ENCODE assay signal across 1 cellular context in genomic region chr10:71773221-71773971, GRCh38.
TF ChIP-seq lines count a peak whose summit lies in the region.

Gene VSIR, minus strand, starts transcription at chr10:71773520. Its CDS starts 81 bp downstream, at chr10:71773439.

TF ChIP-seq in K562, 482 proteins besides CTCF, POLR2A, EP300 and RAD21 (continued from another document and continues in another):
- peak; percentile 68 for TF ChIP-seq GMEB1 (CRISPR knock-in tag; IDR thresholded peaks at IDR 0.05)
- TF ChIP-seq ZNF263 (CRISPR knock-in tag; IDR thresholded peaks at IDR 0.05; ENCODE audit: borderline replicate concordance) = peak; percentile 92
- TF ChIP-seq CC2D1A (IDR thresholded peaks at IDR 0.05) = no peak
- no peak for TF ChIP-seq ARID2 (IDR thresholded peaks at IDR 0.05)
- TF ChIP-seq CUX1 (CRISPR knock-in tag; IDR thresholded peaks at IDR 0.05) = no peak
- TF ChIP-seq ZNF239 (CRISPR knock-in tag; IDR thresholded peaks at IDR 0.05) = no peak; the same call in 1 of the 2 replicates
- TF ChIP-seq PHB2 (IDR thresholded peaks at IDR 0.05; ENCODE audit: low read depth) = no peak
- TF ChIP-seq NFIC (IDR thresholded peaks at IDR 0.05) = peak; percentile 38; the same call in 1 of the 2 replicates
- peak; percentile 99 for TF ChIP-seq RB1 (IDR thresholded peaks at IDR 0.05; ENCODE audit: low read depth)
- TF ChIP-seq ZNF140 (CRISPR knock-in tag; IDR thresholded peaks at IDR 0.05) = no peak
- 0 out of 2 replicates have a peak, but pooled peaks have one; percentile 83 for TF ChIP-seq HMGXB4 (CRISPR knock-in tag; IDR thresholded peaks at IDR 0.05)
- TF ChIP-seq DEAF1 (CRISPR knock-in tag; IDR thresholded peaks at IDR 0.05) = peak; percentile 75
- TF ChIP-seq KLF16 (IDR thresholded peaks at IDR 0.05) = peak; percentile 50; the same call in 1 of the 2 replicates
- TF ChIP-seq ZEB2 (IDR thresholded peaks at IDR 0.05) = no peak
- peak; percentile 60 for TF ChIP-seq SUPT5H (IDR thresholded peaks at IDR 0.05)
- peak; percentile 84 for TF ChIP-seq SMC3 (conservative IDR thresholded peaks at IDR 0.05; ENCODE audit: insufficient read depth, low read depth, low read length)
- TF ChIP-seq CBX3 (IDR thresholded peaks at IDR 0.05; ENCODE audit: borderline replicate concordance in 1 of 2, low read length in 2 of 2) = no peak
- 0 out of 2 replicates have a peak, but pooled peaks have one; percentile 56 for TF ChIP-seq ZNF76 (CRISPR knock-in tag; IDR thresholded peaks at IDR 0.05; ENCODE audit: borderline replicate concordance)
- peak; percentile 95; the same call in 1 of the 2 replicates for TF ChIP-seq XRCC5 (IDR thresholded peaks at IDR 0.05; ENCODE audit: low read depth, low read length)
- TF ChIP-seq SOX6 (IDR thresholded peaks at IDR 0.05) = peak; percentile 60; the same call in 1 of the 2 replicates
- peak; percentile 57 for TF ChIP-seq RBM22 (IDR thresholded peaks at IDR 0.05; ENCODE audit: low read depth, low read length, poor library complexity, severe bottlenecking)
- TF ChIP-seq NRF1 (conservative IDR thresholded peaks at IDR 0.05 in 1 of 2, IDR thresholded peaks at IDR 0.05 in 1 of 2) = peak; percentile 64 to 74; a peak in 3 of 4 replicates
- peak; percentile 90 for TF ChIP-seq ARID4B (CRISPR knock-in tag; IDR thresholded peaks at IDR 0.05)
- TF ChIP-seq U2AF1 (optimal IDR thresholded peaks at IDR 0.05; ENCODE audit: low read depth, low read length) = peak; percentile 46
- peak; percentile 81; the same call in 1 of the 2 replicates for TF ChIP-seq SAFB (IDR thresholded peaks at IDR 0.05; ENCODE audit: borderline replicate concordance, low read depth, low read length)
- TF ChIP-seq FOXA3 (CRISPR knock-in tag; conservative IDR thresholded peaks at IDR 0.05 in 1 of 2, IDR thresholded peaks at IDR 0.05 in 1 of 2) = no peak
- TF ChIP-seq ZFX (CRISPR knock-in tag; IDR thresholded peaks at IDR 0.05) = peak; percentile 75
- peak; percentile 66 for TF ChIP-seq JUND (IDR thresholded peaks at IDR 0.05; ENCODE audit: borderline replicate concordance, low read depth, low read length)
- no peak; the same call in 2 of the 3 replicates for TF ChIP-seq JUND (tag; IDR thresholded peaks at IDR 0.05; ENCODE audit: borderline replicate concordance, low read depth, low read length)
- TF ChIP-seq ZNF253 (CRISPR knock-in tag; conservative IDR thresholded peaks at IDR 0.05) = no peak
- 0 out of 2 replicates have a peak, but pooled peaks have one; percentile 34 for TF ChIP-seq DMBX1 (CRISPR knock-in tag; IDR thresholded peaks at IDR 0.05; ENCODE audit: borderline replicate concordance)
- TF ChIP-seq ZNF274 (IDR thresholded peaks at IDR 0.05; ENCODE audit: borderline replicate concordance, low read depth, low read length) = no peak
- peak; percentile 93; the same call in 1 of the 2 replicates for TF ChIP-seq KAT7 (CRISPR knock-in tag; IDR thresholded peaks at IDR 0.05; ENCODE audit: borderline replicate concordance)
- TF ChIP-seq ZKSCAN1 (IDR thresholded peaks at IDR 0.05; ENCODE audit: low read depth, low read length) = peak; percentile 31; the same call in 1 of the 2 replicates
- TF ChIP-seq POLR2B (IDR thresholded peaks at IDR 0.05; ENCODE audit: low read depth, partially characterized antibody) = peak; percentile 66
- TF ChIP-seq ZNF175 (CRISPR knock-in tag; IDR thresholded peaks at IDR 0.05; ENCODE audit: low read depth) = 0 out of 2 replicates have a peak, but pooled peaks have one; percentile 30
- TF ChIP-seq HDAC2 (IDR thresholded peaks at IDR 0.05) = peak; percentile 56; the same call in 1 of the 2 replicates
- TF ChIP-seq REST (CRISPR knock-in tag; IDR thresholded peaks at IDR 0.05; ENCODE audit: low read depth) = peak; percentile 80
- peak; percentile 80 for TF ChIP-seq TBP (optimal IDR thresholded peaks at IDR 0.05; ENCODE audit: low read depth, low read length)
- TF ChIP-seq RBFOX2 (IDR thresholded peaks at IDR 0.05; ENCODE audit: low read depth, low read length) = peak; percentile 90
- TF ChIP-seq TCF7L2 (IDR thresholded peaks at IDR 0.05; ENCODE audit: low read depth, low read length) = no peak
- TF ChIP-seq E2F3 (CRISPR knock-in tag; IDR thresholded peaks at IDR 0.05) = peak; percentile 65; the same call in 1 of the 2 replicates
- TF ChIP-seq PHF8 (IDR thresholded peaks at IDR 0.05; ENCODE audit: borderline replicate concordance, low read length) = peak; percentile 91
- TF ChIP-seq ERF (CRISPR knock-in tag; IDR thresholded peaks at IDR 0.05) = peak; percentile 34
- no peak for TF ChIP-seq KAT2B (IDR thresholded peaks at IDR 0.05; ENCODE audit: low read depth, low read length)
- TF ChIP-seq ZNF436 (CRISPR knock-in tag; IDR thresholded peaks at IDR 0.05) = no peak
- peak; percentile 86 for TF ChIP-seq TGIF2 (CRISPR knock-in tag; IDR thresholded peaks at IDR 0.05)
